ENCODE assay signal across 9 cellular contexts in genomic region chr1:36324322-36324802, GRCh38. TPM values are rescaled to one million over a fixed set of nuclear protein-coding genes. Genes with fewer than 3 reads are reported as not detected.
DNase-seq lines count a peak whose midpoint lies in the region; ATAC-seq and TF ChIP-seq lines count a peak whose summit lies in the region.
"Had no signal": no experiment of that assay in that cellular context is flagged by ENCODE, and none has a peak within 500 bp of the region (broad histone marks: within the 10 kb centered on the region; RNA-seq: fewer than 3 reads in every experiment).

No MANE protein-coding gene starts in this region.

- intact Hi-C loops in right cardiac atrium (cut with DNase I) (no loop called here), gastrocnemius medialis (cut with DNase I; ENCODE audit: low total_unique reads) (no loop called here)

- no peak overlapping the region for H3K27ac Mint-ChIP-seq in T-helper 17 cell

- H3K4me3 Mint-ChIP-seq in T-helper 17 cell = peak overlapping the region; percentile 87

- peaks cover 7% of the 10 kb centered on the region for H3K4me1 ChIP-seq in right cardiac atrium (ENCODE audit: control insufficient read depth, insufficient read depth, low read length)
- H3K4me1 ChIP-seq in gastrocnemius medialis = peaks cover 8 to 12% of the 10 kb centered on the region in 2 donors

- peak overlapping the region; percentile 7 for H3K27ac ChIP-seq in right cardiac atrium (ENCODE audit: low read length)
- peak overlapping the region; percentile 69 to 81 (median 77) for H3K27ac ChIP-seq in gastrocnemius medialis

- H3K4me1 Mint-ChIP-seq in T-helper 17 cell = peaks cover 32% of the 10 kb centered on the region

- ATAC-seq in T-helper 17 cell = no peak
- no peak for ATAC-seq in right cardiac atrium
- no peak for ATAC-seq in gastrocnemius medialis
- ATAC-seq in GM19328 (IDR thresholded peaks at IDR 0.05; ENCODE audit: unreplicated experiment) = no peak
- ATAC-seq in GM18498 (IDR thresholded peaks at IDR 0.05; ENCODE audit: unreplicated experiment) = no peak

- TF ChIP-seq POLR2A in gastrocnemius medialis (IDR thresholded peaks at IDR 0.05) = no peak

- in situ Hi-C loops in gastrocnemius medialis (cut with MboI; ENCODE audit: low sequenced_read_pairs in 4 of 4) = loop anchor here in 1 of 4 donors (25.0 kb wide), 1 partner anchor 88 kb away; no protein-coding TSS in a partner anchor

- WGBS in right cardiac atrium = 21% methylated on average over 11 of the region's 11 CpGs

- TF ChIP-seq CTCF in GM12865 (IDR thresholded peaks at IDR 0.05; ENCODE audit: insufficient read depth, low read depth, low read length, missing control alignments) (no peak), gastrocnemius medialis (IDR thresholded peaks at IDR 0.05 in 4 of 5, conservative IDR thresholded peaks at IDR 0.05 in 1 of 5) (no peak)

- no peaks in the 10 kb centered on the region for H3K36me3 Mint-ChIP-seq in T-helper 17 cell (ENCODE audit: low read depth)

- no peaks in the 10 kb centered on the region for H3K36me3 ChIP-seq in gastrocnemius medialis

- DNase-seq in GM12865 (ENCODE audit: low read depth) (no peak), T-helper 17 cell (no peak), right cardiac atrium (peak in 1 of 3 donors; percentile 66), gastrocnemius medialis (no peak), D341Med (ENCODE audit: low spot score) (no peak), occipital lobe (lab: John Stamatoyannopoulos, UW) (no peak)
- DNase-seq: SHP77 treated with DMSO at 0.1 percent for 48 hours had no signal

- no peaks in the 10 kb centered on the region for H3K27me3 Mint-ChIP-seq in T-helper 17 cell

- H3K27me3 ChIP-seq in right cardiac atrium (ENCODE audit: control insufficient read depth, insufficient read depth) = no peaks in the 10 kb centered on the region
- peaks cover 0 to 21% (median 0%) of the 10 kb centered on the region in 3 donors for H3K27me3 ChIP-seq in gastrocnemius medialis

- H3K9me3 ChIP-seq in T-helper 17 cell (ENCODE audit: control insufficient read depth, low read length, poor library complexity, severe bottlenecking) (no peaks in the 10 kb centered on the region), right cardiac atrium (ENCODE audit: control insufficient read depth, low read length) (no peaks in the 10 kb centered on the region), gastrocnemius medialis (no peaks in the 10 kb centered on the region)

- H3K4me3 ChIP-seq in GM12865 (ENCODE audit: low read depth, low read length) = peak overlapping the region; percentile 53
- no peak overlapping the region for H3K4me3 ChIP-seq in right cardiac atrium (ENCODE audit: low read length)
- H3K4me3 ChIP-seq in gastrocnemius medialis = peak overlapping the region in 3 of 4 donors; percentile 64 to 69 (median 69)

RNA-seq across cellular contexts. Expression of gene EVA1B, which starts 0.9 kb away (rescaled TPM):
- total RNA-seq in T-helper 17 cell (10 to 100 TPM in 1 of 2 donors, 1 to 10 TPM in 1; 6.2 to 10.8 TPM), right cardiac atrium (10 to 100 TPM; 11.5 to 14.0 (median 13.1) TPM), gastrocnemius medialis (10 to 100 TPM; 10.0 to 19.9 (median 14.8) TPM), occipital lobe (4.5 TPM)
- 17.4 TPM for polyA plus RNA-seq in right cardiac atrium

RNA-seq across cellular contexts. Expression of gene SH3D21, which starts 18.2 kb away (rescaled TPM):
- total RNA-seq in T-helper 17 cell = 1 to 10 TPM; 1.4 to 1.9 TPM
- 1 to 10 TPM; 2.5 to 4.7 (median 4.2) TPM for total RNA-seq in right cardiac atrium
- 3.5 TPM for polyA plus RNA-seq in right cardiac atrium
- total RNA-seq in gastrocnemius medialis = 1 to 10 TPM in 1 of 4 donors, under 1 TPM in 3; 0.10 to 1.4 (median 0.46) TPM
- 3.0 TPM for total RNA-seq in occipital lobe
